Comparison of ENCODE assay signal across 11 cellular contexts in genomic region chr10:103843854-103844567, GRCh38. TPM values are rescaled to one million over a fixed set of nuclear protein-coding genes. Genes with fewer than 3 reads are reported as not detected.
A peak's percentile ranks its signal among the peaks of the same experiment; 100 is the strongest.
DNase-seq lines count a peak whose midpoint lies in the region; ATAC-seq and TF ChIP-seq lines count a peak whose summit lies in the region.
"Had no signal": no experiment of that assay in that cellular context is flagged by ENCODE, and none has a peak within 500 bp of the region (broad histone marks: within the 10 kb centered on the region; RNA-seq: fewer than 3 reads in every experiment).

No MANE protein-coding gene starts in this region.

- peak; percentile 51 to 84 (median 72) for ATAC-seq in heart right ventricle
- ATAC-seq in activated naive CD4-positive, alpha-beta T cell treated with anti-CD3 and anti-CD28 coated beads, Interleukin-2, amount 50 U/mL, for 72 hours, result no peak
- ATAC-seq in GM21619 (IDR thresholded peaks at IDR 0.05; ENCODE audit: unreplicated experiment), result no peak

- 18 to 19% methylated on average over 6 of the region's 6 CpGs for WGBS in heart right ventricle, 2 donors
- WGBS in prostate gland, result 35% methylated on average over 6 of the region's 6 CpGs

- no peak overlapping the region for H3K4me3 Mint-ChIP-seq in immature natural killer cell

- H3K4me3 ChIP-seq in AG10803 (ENCODE audit: low read length) (no peak overlapping the region), heart right ventricle (no peak overlapping the region), prostate gland (no peak overlapping the region)
- H3K4me3 ChIP-seq: ovary had no signal

- H3K36me3 ChIP-seq in heart right ventricle, result no peaks in the 10 kb centered on the region
- no peaks in the 10 kb centered on the region for H3K36me3 ChIP-seq in prostate gland
- H3K36me3 ChIP-seq: ovary had no signal

- DNase-seq in AG10803 (ENCODE audit: low read depth) (peak; percentile 89), cerebellar cortex (ENCODE audit: low spot score) (peak; percentile 76), heart right ventricle (peak; percentile 61 to 82), prostate gland (ENCODE audit: low spot score) (peak; percentile 50), NCI-H82 (lab: John Stamatoyannopoulos, UW) (no peak), immature natural killer cell (no peak)
- DNase-seq in activated naive CD4-positive, alpha-beta T cell treated with anti-CD3 and anti-CD28 coated beads, Interleukin-2, amount 50 U/mL, for 72 hours (ENCODE audit: low spot score in 2 of 2), result no peak
- DNase-seq: activated CD8-positive, alpha-beta memory T cell treated with anti-CD3 and anti-CD28 coated beads, Interleukin-2, amount 50 U/mL, for 4 hours; erythroblast; ovary had no signal

- intact Hi-C loops in heart right ventricle (cut with DNase I), result loop anchor here in 1 of 10 donors (5.0 kb wide), 1 partner anchor 67 kb away; no protein-coding TSS in a partner anchor
- intact Hi-C loops in prostate gland (cut with DNase I), result no loop called here

- TF ChIP-seq POLR2A in prostate gland (IDR thresholded peaks at IDR 0.05), result peak; percentile 19

- peaks cover 15 to 16% of the 10 kb centered on the region in 2 donors for H3K4me1 Mint-ChIP-seq in immature natural killer cell

- H3K27ac ChIP-seq in heart right ventricle (peak overlapping the region in 9 of 10 donors; percentile 49 to 87 (median 76)), prostate gland (peak overlapping the region; percentile 45 to 54)
- H3K27ac ChIP-seq: ovary had no signal

- no peak overlapping the region for H3K27ac Mint-ChIP-seq in activated naive CD4-positive, alpha-beta T cell treated with anti-CD3 and anti-CD28 coated beads, Interleukin-2, amount 50 U/mL, for 72 hours
- peak overlapping the region in 1 of 6 donors; percentile 10 for H3K27ac Mint-ChIP-seq in immature natural killer cell

- no peaks in the 10 kb centered on the region for H3K9me3 Mint-ChIP-seq in activated naive CD4-positive, alpha-beta T cell treated with anti-CD3 and anti-CD28 coated beads, Interleukin-2, amount 50 U/mL, for 72 hours
- H3K9me3 Mint-ChIP-seq in immature natural killer cell, result no peaks in the 10 kb centered on the region

- H3K36me3 Mint-ChIP-seq in activated naive CD4-positive, alpha-beta T cell treated with anti-CD3 and anti-CD28 coated beads, Interleukin-2, amount 50 U/mL, for 72 hours, result no peaks in the 10 kb centered on the region
- H3K36me3 Mint-ChIP-seq in immature natural killer cell, result no peaks in the 10 kb centered on the region

- H3K9me3 ChIP-seq in heart right ventricle (no peaks in the 10 kb centered on the region), prostate gland (no peaks in the 10 kb centered on the region)
- H3K9me3 ChIP-seq: ovary had no signal

- H3K4me1 ChIP-seq in heart right ventricle (peaks cover 28 to 94% (median 70%) of the 10 kb centered on the region in 9 donors), prostate gland (replicated peaks) (peaks cover 2% of the 10 kb centered on the region)

- TF ChIP-seq CTCF in AG10803 (conservative IDR thresholded peaks at IDR 0.05; ENCODE audit: low read length) (no peak), heart right ventricle (IDR thresholded peaks at IDR 0.05) (no peak), prostate gland (IDR thresholded peaks at IDR 0.05) (no peak)

- H3K27me3 Mint-ChIP-seq in immature natural killer cell (ENCODE audit: low read depth in 3 of 3), result peaks cover 0 to 3% (median 0%) of the 10 kb centered on the region in 3 donors

- H3K27me3 ChIP-seq in heart right ventricle, result no peaks in the 10 kb centered on the region
- no peaks in the 10 kb centered on the region for H3K27me3 ChIP-seq in prostate gland (replicated peaks; ENCODE audit: insufficient read depth)
- H3K27me3 ChIP-seq: ovary had no signal

RNA-seq across cellular contexts. Expression of gene SH3PXD2A, which starts 11.4 kb away (rescaled TPM):
- total RNA-seq in heart right ventricle (10 to 100 TPM; 30.6 to 44.9 (median 36.0) TPM), prostate gland (10 to 100 TPM; 14.2 to 26.4 TPM)
- polyA plus RNA-seq in heart right ventricle (10 to 100 TPM in 1 of 2 donors, 1 to 10 TPM in 1; 6.9 to 14.2 TPM), immature natural killer cell (under 1 TPM in 2 of 3 donors, not detected in 1; 0.07 to 0.43 TPM)
- total RNA-seq in activated naive CD4-positive, alpha-beta T cell treated with anti-CD3 and anti-CD28 coated beads, Interleukin-2, amount 50 U/mL, for 72 hours, result 10 to 100 TPM in 1 of 2 donors, 1 to 10 TPM in 1; 8.7 to 13.7 TPM

Comparison
In these comparisons a context has a peak if more than half of its experiments do, and no peak if none do; other contexts are left out.
1. DNase-seq: peak in AG10803 (single experiment), cerebellar cortex (single experiment), heart right ventricle (2 of 2) and prostate gland (single experiment); none in activated naive CD4-positive, alpha-beta T cell treated with anti-CD3 and anti-CD28 coated beads, Interleukin-2, amount 50 U/mL, for 72 hours (0 of 2), NCI-H82 (single experiment) and immature natural killer cell (0 of 3).
2. ATAC-seq: peak in heart right ventricle (8 of 8); none in activated naive CD4-positive, alpha-beta T cell treated with anti-CD3 and anti-CD28 coated beads, Interleukin-2, amount 50 U/mL, for 72 hours (0 of 2) and GM21619 (single experiment).